ENCODE assay signal across 10 cellular contexts in the genomic region with DNA sequence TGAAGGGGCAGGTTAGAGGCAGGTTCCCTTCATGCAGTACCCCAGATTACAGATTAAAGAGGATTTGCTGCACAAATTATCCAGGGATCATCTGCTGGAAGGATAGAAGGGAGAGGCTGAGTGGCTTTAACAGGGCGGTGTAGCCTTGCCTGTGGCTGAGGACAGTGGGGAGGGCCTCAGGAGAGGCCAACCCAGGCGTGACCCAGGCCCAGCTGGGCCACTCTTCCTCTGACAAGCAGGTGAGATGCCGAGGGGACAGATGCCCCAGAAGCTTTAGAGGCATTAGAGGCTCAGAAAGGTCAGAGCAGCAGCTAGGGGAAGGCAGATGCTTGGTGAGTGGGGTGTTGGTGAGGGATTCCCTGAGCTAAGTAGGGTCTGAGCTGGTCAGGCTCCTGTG. TPM values are rescaled to one million over a fixed set of nuclear protein-coding genes. Genes with fewer than 3 reads are reported as not detected.
A peak's percentile ranks its signal among the peaks of the same experiment; 100 is the strongest.
DNase-seq lines count a peak whose midpoint lies in the region; ATAC-seq, FAIRE-seq and TF ChIP-seq lines count a peak whose summit lies in the region.
"Had no signal": no experiment of that assay in that cellular context is flagged by ENCODE, and none has a peak within 500 bp of the region (broad histone marks: within the 10 kb centered on the region; RNA-seq: fewer than 3 reads in every experiment).

No MANE protein-coding gene starts in this region.

- CTCF ChIA-PET in activated CD4-positive, alpha-beta T cell treated with anti-CD3 and anti-CD28 coated beads, Interleukin-2, amount 10 ng/mL, durations not matched to agents 7 days and 5 days (lab: Charles Lee): interaction anchor here (0.6 to 1.6 kb wide), 5 partner anchors 9 to 652 kb away, joined by 4 to 7 read pairs (median 4); no protein-coding TSS in a partner anchor

- peaks cover 12% of the 10 kb centered on the region for H3K27me3 ChIP-seq in astrocyte (ENCODE audit: insufficient read depth, low read length)
- H3K27me3 ChIP-seq in subcutaneous abdominal adipose tissue (ENCODE audit: control insufficient read depth in 5 of 5, insufficient read depth in 4 of 5, low read length in 5 of 5): no peaks in the 10 kb centered on the region

- H3K4me3 Mint-ChIP-seq in activated CD4-positive, alpha-beta T cell treated with anti-CD3 and anti-CD28 coated beads, Interleukin-2, amount 10 ng/mL, durations not matched to agents 7 days and 5 days: peak overlapping the region; percentile 51
- H3K4me3 Mint-ChIP-seq in astrocyte (ENCODE audit: unreplicated experiment): peak overlapping the region; percentile 73

- H3K9me3 Mint-ChIP-seq in activated CD4-positive, alpha-beta T cell treated with anti-CD3 and anti-CD28 coated beads, Interleukin-2, amount 10 ng/mL, durations not matched to agents 7 days and 5 days: no peaks in the 10 kb centered on the region
- H3K9me3 Mint-ChIP-seq in astrocyte (ENCODE audit: unreplicated experiment): no peaks in the 10 kb centered on the region

- no peak for ATAC-seq in GM18909 (IDR thresholded peaks at IDR 0.05; ENCODE audit: poor library complexity, unreplicated experiment)

- POLR2A ChIA-PET in activated CD4-positive, alpha-beta T cell treated with anti-CD3 and anti-CD28 coated beads, Interleukin-2, amount 10 ng/mL, durations not matched to agents 7 days and 5 days (lab: Charles Lee): interaction anchor here (1.2 kb wide), 1 partner anchor 99 kb away, joined by 4 read pairs; no protein-coding TSS in a partner anchor

- TF ChIP-seq CTCF in astrocyte (IDR thresholded peaks at IDR 0.05; ENCODE audit: insufficient read depth, low read depth, low read length): no peak

- H3K4me1 Mint-ChIP-seq in activated CD4-positive, alpha-beta T cell treated with anti-CD3 and anti-CD28 coated beads, Interleukin-2, amount 10 ng/mL, durations not matched to agents 7 days and 5 days: peaks cover under 1% of the 10 kb centered on the region
- peaks cover 27% of the 10 kb centered on the region for H3K4me1 Mint-ChIP-seq in astrocyte (ENCODE audit: low read depth, unreplicated experiment)

- no peak for FAIRE-seq in astrocyte (lab: Jason Lieb, UNC)
- FAIRE-seq: A204.1 had no signal

- H3K27ac Mint-ChIP-seq in activated CD4-positive, alpha-beta T cell treated with anti-CD3 and anti-CD28 coated beads, Interleukin-2, amount 10 ng/mL, durations not matched to agents 7 days and 5 days: no peak overlapping the region
- H3K27ac Mint-ChIP-seq in astrocyte (ENCODE audit: unreplicated experiment): no peak overlapping the region

- H3K4me1 ChIP-seq in astrocyte (ENCODE audit: insufficient read depth, low read length) (peaks cover 32% of the 10 kb centered on the region), subcutaneous abdominal adipose tissue (ENCODE audit: control insufficient read depth in 5 of 5, insufficient read depth in 5 of 5, low read length in 5 of 5) (peaks cover 1 to 47% (median 31%) of the 10 kb centered on the region in 5 donors)

- peak overlapping the region; percentile 52 for H3K4me3 ChIP-seq in astrocyte (ENCODE audit: insufficient read depth, low read depth, low read length)
- H3K4me3 ChIP-seq in subcutaneous abdominal adipose tissue (ENCODE audit: low read depth in 1 of 5, low read length in 5 of 5): peak overlapping the region; percentile 66 to 72 (median 68)

- H4K20me1 ChIP-seq in astrocyte (ENCODE audit: insufficient read depth, low read length): no peaks in the 10 kb centered on the region

- H3K4me2 ChIP-seq in astrocyte (ENCODE audit: low read length): peak overlapping the region; percentile 87

- H3K27ac ChIP-seq in astrocyte (ENCODE audit: low read depth, low read length) (no peak overlapping the region), subcutaneous abdominal adipose tissue (ENCODE audit: low read depth, low read length) (no peak overlapping the region)

- peaks cover 43% of the 10 kb centered on the region for H3K27me3 Mint-ChIP-seq in activated CD4-positive, alpha-beta T cell treated with anti-CD3 and anti-CD28 coated beads, Interleukin-2, amount 10 ng/mL, durations not matched to agents 7 days and 5 days
- peaks cover 38% of the 10 kb centered on the region for H3K27me3 Mint-ChIP-seq in astrocyte (ENCODE audit: low read depth, unreplicated experiment)

- no peak for DNase-seq in activated CD4-positive, alpha-beta T cell treated with anti-CD3 and anti-CD28 coated beads, Interleukin-2, amount 10 ng/mL, durations not matched to agents 7 days and 5 days
- DNase-seq in activated CD4-positive, alpha-beta T cell treated with anti-CD3 and anti-CD28 coated beads, Interleukin-2, amount 50 U/mL, for 1 hour: no peak
- DNase-seq in astrocyte (ENCODE audit: low read depth): no peak
- peak; percentile 21 for DNase-seq in left kidney (ENCODE audit: low read depth, low spot score)
- no peak for DNase-seq in SW480 (ENCODE audit: low spot score)
- DNase-seq in NCI-H345 treated with DMSO at 0.1 percent for 48 hours (lab: John Stamatoyannopoulos, UW; ENCODE audit: unreplicated experiment): no peak
- DNase-seq: SIG-M5 had no signal

- H3K79me2 ChIP-seq in astrocyte (ENCODE audit: insufficient read depth, low read length): no peaks in the 10 kb centered on the region

- no peaks in the 10 kb centered on the region for H3K36me3 Mint-ChIP-seq in activated CD4-positive, alpha-beta T cell treated with anti-CD3 and anti-CD28 coated beads, Interleukin-2, amount 10 ng/mL, durations not matched to agents 7 days and 5 days (ENCODE audit: low read depth)
- H3K36me3 Mint-ChIP-seq in astrocyte (ENCODE audit: low read depth, unreplicated experiment): no peaks in the 10 kb centered on the region

- H3K36me3 ChIP-seq in astrocyte (ENCODE audit: insufficient read depth, low read length): no peaks in the 10 kb centered on the region
- H3K36me3 ChIP-seq in subcutaneous abdominal adipose tissue (ENCODE audit: control insufficient read depth in 5 of 5, insufficient read depth in 5 of 5, low read length in 5 of 5): no peaks in the 10 kb centered on the region

- peak overlapping the region; percentile 59 for H2AFZ ChIP-seq in astrocyte (ENCODE audit: low read depth, low read length)

- H3K9me3 ChIP-seq in astrocyte (ENCODE audit: insufficient read depth, low read depth, low read length): no peaks in the 10 kb centered on the region
- H3K9me3 ChIP-seq in subcutaneous abdominal adipose tissue (ENCODE audit: control insufficient read depth in 5 of 5, low read length in 5 of 5): no peaks in the 10 kb centered on the region

- H3K9ac ChIP-seq in astrocyte (ENCODE audit: low read length): peak overlapping the region; percentile 51
- peak overlapping the region in 2 of 5 donors; percentile 64 to 65 for H3K9ac ChIP-seq in subcutaneous abdominal adipose tissue (ENCODE audit: low read length in 5 of 5)

RNA-seq across cellular contexts. Expression of a gene that starts 18.1 kb away (rescaled TPM):
- 10 to 100 TPM; 48.9 to 55.9 TPM for total RNA-seq in activated CD4-positive, alpha-beta T cell treated with anti-CD3 and anti-CD28 coated beads, Interleukin-2, amount 10 ng/mL, durations not matched to agents 7 days and 5 days
- total RNA-seq in astrocyte: 13.9 and 17.6 TPM in 2 replicates

RNA-seq across cellular contexts. Expression of a gene that starts 44.3 kb away (rescaled TPM):
- total RNA-seq in activated CD4-positive, alpha-beta T cell treated with anti-CD3 and anti-CD28 coated beads, Interleukin-2, amount 10 ng/mL, durations not matched to agents 7 days and 5 days: under 1 TPM; 0.77 to 0.89 TPM
- not detected in 2 replicates for total RNA-seq in astrocyte
